ENCODE assay signal across 1 cellular context in genomic region chr11:116774661-116775060, GRCh38.
A peak's percentile ranks its signal among the peaks of the same experiment; 100 is the strongest.
TF ChIP-seq lines count a peak whose summit lies in the region.

No MANE protein-coding gene starts in this region.

TF ChIP-seq in K562, 482 proteins besides CTCF, POLR2A, EP300 and RAD21:
- TF ChIP-seq SUPT5H (IDR thresholded peaks at IDR 0.05) (peak; percentile 29; the same call in 1 of the 2 replicates), ZBTB1 (CRISPR knock-in tag; IDR thresholded peaks at IDR 0.05; ENCODE audit: borderline replicate concordance, low read depth) (no peak), NELFE (IDR thresholded peaks at IDR 0.05; ENCODE audit: insufficient read depth, insufficient read length) (no peak), POLR2B (IDR thresholded peaks at IDR 0.05; ENCODE audit: low read depth, partially characterized antibody) (peak; percentile 48), ZFP30 (CRISPR knock-in tag; IDR thresholded peaks at IDR 0.05; ENCODE audit: borderline replicate concordance) (no peak), TEAD1 (CRISPR knock-in tag; IDR thresholded peaks at IDR 0.05) (no peak), CEBPB (tag; IDR thresholded peaks at IDR 0.05) (no peak), SMARCC2 (IDR thresholded peaks at IDR 0.05; ENCODE audit: low read depth) (no peak), PRPF4 (IDR thresholded peaks at IDR 0.05; ENCODE audit: insufficient read depth, low read depth, low read length, poor library complexity, severe bottlenecking) (no peak)
